Comparison of ENCODE assay signal across 12 cellular contexts in genomic region chr17:27552467-27552779, GRCh38.
A peak's percentile ranks its signal among the peaks of the same experiment; 100 is the strongest.
DNase-seq lines count a peak whose midpoint lies in the region; ATAC-seq and TF ChIP-seq lines count a peak whose summit lies in the region.
"Had no signal": no experiment of that assay in that cellular context is flagged by ENCODE, and none has a peak within 500 bp of the region (broad histone marks: within the 10 kb centered on the region; RNA-seq: fewer than 3 reads in every experiment).

No MANE protein-coding gene starts in this region.

- ATAC-seq in mucosa of descending colon (peak; percentile 37), GM18868 (IDR thresholded peaks at IDR 0.05; ENCODE audit: unreplicated experiment) (no peak)

- H3K9me3 ChIP-seq in HUES6 (ENCODE audit: control insufficient read depth, insufficient read depth, low read depth, low read length) (peaks cover 2% of the 10 kb centered on the region), mucosa of descending colon (no peaks in the 10 kb centered on the region)
- H3K9me3 ChIP-seq: vagina had no signal

- H3K27ac ChIP-seq in HUES6 (ENCODE audit: low read depth, low read length) (peak overlapping the region; percentile 9; the same call in 1 of the 2 replicates), brain microvascular endothelial cell (peak overlapping the region; percentile 24)
- H3K27ac ChIP-seq: vagina had no signal

- H3K27me3 ChIP-seq in HUES6 (ENCODE audit: control insufficient read depth, insufficient read depth, low read length) = no peaks in the 10 kb centered on the region
- H3K27me3 ChIP-seq in brain microvascular endothelial cell (replicated peaks) = no peaks in the 10 kb centered on the region
- H3K27me3 ChIP-seq: vagina had no signal

- TF ChIP-seq CTCF in brain microvascular endothelial cell (IDR thresholded peaks at IDR 0.05; ENCODE audit: low read depth, low read length, missing control alignments) (peak; percentile 28), mucosa of descending colon (IDR thresholded peaks at IDR 0.05) (no peak)

- peaks cover 29% of the 10 kb centered on the region; the same call in 1 of the 2 replicates for H3K4me1 ChIP-seq in HUES6 (ENCODE audit: control insufficient read depth, insufficient read depth, low read length)
- no peaks in the 10 kb centered on the region for H3K4me1 ChIP-seq in mucosa of descending colon (ENCODE audit: low read depth)

- in situ Hi-C loops in Caki2 (cut with HindIII; ENCODE audit: low pct_unique_long_range_greater_than_20kb, low sequenced_read_pairs) = loop anchor here (25.0 kb wide), 1 partner anchor 215 kb away; no protein-coding TSS in a partner anchor
- in situ Hi-C loops in brain microvascular endothelial cell (cut with HindIII; ENCODE audit: low pct_ligation_motif_present, low sequenced_read_pairs) = no loop called here

- peak; percentile 78 for DNase-seq in Caki2 (ENCODE audit: low read depth)
- DNase-seq in brain microvascular endothelial cell = no peak
- no peak for DNase-seq in mucosa of descending colon
- DNase-seq in DMS 273 treated with DMSO at 0.1 percent for 48 hours (lab: John Stamatoyannopoulos, UW) = no peak
- no peak for DNase-seq in DMS153 treated with DMSO at 0.1 percent for 48 hours (lab: John Stamatoyannopoulos, UW; ENCODE audit: unreplicated experiment)
- DNase-seq in activated CD8-positive, alpha-beta memory T cell treated with anti-CD3 and anti-CD28 coated beads for 24 hours = no peak
- DNase-seq: DND-41; effector CD4-positive, alpha-beta T cell; NCI-H446 had no signal

- H3K36me3 ChIP-seq in HUES6 (ENCODE audit: control insufficient read depth, insufficient read depth, low read length) (peaks cover 6% of the 10 kb centered on the region), brain microvascular endothelial cell (replicated peaks) (peaks cover 4% of the 10 kb centered on the region), mucosa of descending colon (ENCODE audit: low read depth) (no peaks in the 10 kb centered on the region)
- H3K36me3 ChIP-seq: vagina had no signal

- H3K9ac ChIP-seq in HUES6 (ENCODE audit: low read length) = peak overlapping the region; percentile 14

- H3K4me3 ChIP-seq in HUES6 (ENCODE audit: low read depth, low read length) (no peak overlapping the region; the same call in 1 of the 2 replicates), brain microvascular endothelial cell (ENCODE audit: low read depth, low read length) (no peak overlapping the region), mucosa of descending colon (no peak overlapping the region)
- H3K4me3 ChIP-seq: vagina had no signal

- intact Hi-C loops in mucosa of descending colon (cut with DNase I, micrococcal nuclease) = no loop called here
